ENCODE assay signal across 23 cellular contexts in genomic region chr3:42229266-42229941, GRCh38. TPM values are rescaled to one million over a fixed set of nuclear protein-coding genes. Genes with fewer than 3 reads are reported as not detected.
DNase-seq lines count a peak whose midpoint lies in the region; ATAC-seq and TF ChIP-seq lines count a peak whose summit lies in the region.
"Had no signal": no experiment of that assay in that cellular context is flagged by ENCODE, and none has a peak within 500 bp of the region (broad histone marks: within the 10 kb centered on the region; RNA-seq: fewer than 3 reads in every experiment).

No MANE protein-coding gene starts in this region.

- H3K4me3 ChIP-seq in GM23248 (peak overlapping the region; percentile 69; the same call in 1 of the 2 replicates), RWPE2 (ENCODE audit: severe bottlenecking) (no peak overlapping the region), neural progenitor cell (no peak overlapping the region)
- H3K4me3 ChIP-seq: body of pancreas, gastrocnemius medialis had no signal

- no peak for TF ChIP-seq CTCF in RWPE2 (IDR thresholded peaks at IDR 0.05; ENCODE audit: poor library complexity, severe bottlenecking)
- no peak for TF ChIP-seq CTCF in neural progenitor cell (IDR thresholded peaks at IDR 0.05)
- no peak for TF ChIP-seq CTCF in chondrocyte (IDR thresholded peaks at IDR 0.05)

- no peaks in the 10 kb centered on the region for H3K9me3 ChIP-seq in GM23248 (ENCODE audit: low read depth)
- H3K9me3 ChIP-seq in RWPE2 (ENCODE audit: severe bottlenecking): no peaks in the 10 kb centered on the region
- no peaks in the 10 kb centered on the region for H3K9me3 ChIP-seq in neural progenitor cell (ENCODE audit: low read depth)
- H3K9me3 ChIP-seq: body of pancreas, gastrocnemius medialis, tibial nerve had no signal

- H3K27ac ChIP-seq in GM23248 (no peak overlapping the region), RWPE2 (ENCODE audit: poor library complexity, severe bottlenecking) (no peak overlapping the region), neural progenitor cell (no peak overlapping the region)
- H3K27ac ChIP-seq: body of pancreas, gastrocnemius medialis, tibial nerve had no signal

- H3K4me3 Mint-ChIP-seq in neural progenitor cell (no peak overlapping the region), chondrocyte (ENCODE audit: unreplicated experiment) (no peak overlapping the region)
- H3K4me3 Mint-ChIP-seq: activated CD4-positive, alpha-beta memory T cell treated with anti-CD3 and anti-CD28 coated beads for 36 hours; activated naive CD4-positive, alpha-beta T cell treated with anti-CD3 and anti-CD28 coated beads for 36 hours; CD8-positive, alpha-beta T cell; memory B cell had no signal

- H3K9ac ChIP-seq in GM23248 (no peak overlapping the region), neural progenitor cell (no peak overlapping the region)

- no peaks in the 10 kb centered on the region for H3K9me2 ChIP-seq in GM23248 (ENCODE audit: insufficient read depth)

- H3K36me3 ChIP-seq in GM23248 (ENCODE audit: low read depth) (no peaks in the 10 kb centered on the region), RWPE2 (ENCODE audit: low read depth) (peaks cover 5% of the 10 kb centered on the region), neural progenitor cell (no peaks in the 10 kb centered on the region)
- H3K36me3 ChIP-seq: gastrocnemius medialis had no signal

- peak; percentile 37 for ATAC-seq in RWPE2 (ENCODE audit: low read depth)
- peak; percentile 35 for ATAC-seq in esophagus mucosa
- ATAC-seq in HG03135 (IDR thresholded peaks at IDR 0.05; ENCODE audit: unreplicated experiment): no peak
- ATAC-seq: body of pancreas; CD8-positive, alpha-beta T cell; gastrocnemius medialis; Right ventricle myocardium inferior had no signal

- H3K27ac Mint-ChIP-seq in neural progenitor cell (no peak overlapping the region), chondrocyte (ENCODE audit: unreplicated experiment) (no peak overlapping the region)
- H3K27ac Mint-ChIP-seq: activated CD4-positive, alpha-beta memory T cell treated with anti-CD3 and anti-CD28 coated beads for 36 hours; activated naive CD4-positive, alpha-beta T cell treated with anti-CD3 and anti-CD28 coated beads for 36 hours; CD8-positive, alpha-beta T cell; memory B cell had no signal

- no peak for DNase-seq in GM23248
- no peak for DNase-seq in RWPE2 (ENCODE audit: low spot score)
- no peak for DNase-seq in neural progenitor cell (ENCODE audit: low spot score)
- DNase-seq in chondrocyte (ENCODE audit: low spot score): no peak
- no peak for DNase-seq in NK-92 (lab: John Stamatoyannopoulos, UW; ENCODE audit: unreplicated experiment)
- DNase-seq in occipital lobe (lab: John Stamatoyannopoulos, UW): no peak
- DNase-seq: activated CD4-positive, alpha-beta memory T cell treated with anti-CD3 and anti-CD28 coated beads for 36 hours; activated CD4-positive, CD25-positive, alpha-beta regulatory T cell treated with anti-CD3 and anti-CD28 coated beads, Interleukin-2, amount 50 U/mL, for 72 hours; activated naive CD4-positive, alpha-beta T cell treated with anti-CD3 and anti-CD28 coated beads for 36 hours; body of pancreas; CD8-positive, alpha-beta T cell; dorsolateral prefrontal cortex; gastrocnemius medialis; stimulated activated CD4-positive, alpha-beta T cell treated with anti-CD3 and anti-CD28 coated beads, Interleukin-15, amount 100 ng/mL, for 24 hours; stimulated activated CD4-positive, alpha-beta T cell treated with anti-CD3 and anti-CD28 coated beads, Interleukin-4, amount 100 ng/mL, for 4 hours had no signal

- H4K20me1 ChIP-seq in GM23248 (ENCODE audit: insufficient read depth): no peaks in the 10 kb centered on the region
- no peaks in the 10 kb centered on the region for H4K20me1 ChIP-seq in neural progenitor cell (ENCODE audit: low read depth)

- H3K27me3 Mint-ChIP-seq in neural progenitor cell (ENCODE audit: insufficient read depth, low read depth): peaks cover 11% of the 10 kb centered on the region
- H3K27me3 Mint-ChIP-seq in chondrocyte (ENCODE audit: low read depth): peaks cover 5% of the 10 kb centered on the region

- H2AFZ ChIP-seq in GM23248: peak overlapping the region; percentile 81
- peak overlapping the region; percentile 98 for H2AFZ ChIP-seq in neural progenitor cell (replicated peaks)

- H3K4me2 ChIP-seq in GM23248 (ENCODE audit: unreplicated experiment) (peak overlapping the region; percentile 85), neural progenitor cell (no peak overlapping the region)

- H3K4me1 Mint-ChIP-seq in neural progenitor cell: peaks cover 2% of the 10 kb centered on the region
- peaks cover 13% of the 10 kb centered on the region for H3K4me1 Mint-ChIP-seq in chondrocyte (ENCODE audit: low read depth)

- H3K27me3 ChIP-seq in GM23248 (replicated peaks; ENCODE audit: insufficient read depth) (no peaks in the 10 kb centered on the region), RWPE2 (ENCODE audit: insufficient read depth, poor library complexity, severe bottlenecking) (no peaks in the 10 kb centered on the region), neural progenitor cell (no peaks in the 10 kb centered on the region)
- H3K27me3 ChIP-seq: body of pancreas, gastrocnemius medialis, tibial nerve had no signal

- H3K4me1 ChIP-seq in GM23248 (ENCODE audit: insufficient read depth): no peaks in the 10 kb centered on the region
- no peaks in the 10 kb centered on the region for H3K4me1 ChIP-seq in RWPE2 (ENCODE audit: insufficient read depth, poor library complexity, severe bottlenecking)
- H3K4me1 ChIP-seq in neural progenitor cell: peaks cover 15% of the 10 kb centered on the region
- H3K4me1 ChIP-seq: body of pancreas had no signal

- in situ Hi-C loops in GM23248 (cut with MboI): no loop called here

- H3K9me3 Mint-ChIP-seq in neural progenitor cell: no peaks in the 10 kb centered on the region
- no peaks in the 10 kb centered on the region for H3K9me3 Mint-ChIP-seq in chondrocyte (ENCODE audit: low read depth)
- H3K9me3 Mint-ChIP-seq: activated CD4-positive, alpha-beta memory T cell treated with anti-CD3 and anti-CD28 coated beads for 36 hours; activated naive CD4-positive, alpha-beta T cell treated with anti-CD3 and anti-CD28 coated beads for 36 hours; CD8-positive, alpha-beta T cell had no signal

- 49 to 55% methylated on average over 5 of the region's 5 CpGs for WGBS in GM23248 (ENCODE audit: low coverage in 1 of 2, low lambda C conversion rate in 2 of 2, missing lambda C conversion rate in 2 of 2), 2 experiments

- no peaks in the 10 kb centered on the region for H3K79me2 ChIP-seq in GM23248 (ENCODE audit: insufficient read depth)
- H3K79me2 ChIP-seq in neural progenitor cell (ENCODE audit: low read depth): no peaks in the 10 kb centered on the region

- H3K36me3 Mint-ChIP-seq in neural progenitor cell (peaks cover 5% of the 10 kb centered on the region), chondrocyte (ENCODE audit: low read depth) (peaks cover 14% of the 10 kb centered on the region)

- H3F3A ChIP-seq in GM23248 (ENCODE audit: insufficient read depth): peaks cover 8% of the 10 kb centered on the region; the same call in 1 of the 2 replicates
- H3F3A ChIP-seq in neural progenitor cell (ENCODE audit: low read depth): no peaks in the 10 kb centered on the region

RNA-seq across cellular contexts. Expression of gene CCK, which starts 36.6 kb away (rescaled TPM):
- 0.97 TPM in 1 of 2 replicates, not detected in the other for total RNA-seq in GM23248 (2014; rRNA removed; shearing (Covaris generic))
- polyA plus RNA-seq in GM23248 (2016; fragmentation: Nextera tagmentation; extraction: Ambion mirVana): 0.93 TPM in 1 of 2 replicates, not detected in the other
- total RNA-seq in esophagus mucosa (0.24 TPM), neural progenitor cell (ENCODE audit: low replicate concordance) (1.1 and 3.4 TPM in 2 replicates), chondrocyte (not detected in 3 replicates), occipital lobe (14.7 TPM)
- total RNA-seq: activated CD4-positive, alpha-beta memory T cell treated with anti-CD3 and anti-CD28 coated beads for 36 hours; activated naive CD4-positive, alpha-beta T cell treated with anti-CD3 and anti-CD28 coated beads for 36 hours; body of pancreas; CD8-positive, alpha-beta T cell; IMR-90; LHCN-M2; posterior vena cava; Right ventricle myocardium inferior; tibial nerve had no signal
